19 cellular contexts compared by ENCODE assay signal in genomic region chr3:194050782-194051320, GRCh38.
A peak's percentile ranks its signal among the peaks of the same experiment; 100 is the strongest.
DNase-seq lines count a peak whose midpoint lies in the region; TF ChIP-seq lines count a peak whose summit lies in the region.
"Had no signal": no experiment of that assay in that cellular context is flagged by ENCODE, and none has a peak within 500 bp of the region (broad histone marks: within the 10 kb centered on the region; RNA-seq: fewer than 3 reads in every experiment).

No MANE protein-coding gene starts in this region.

- TF ChIP-seq CTCF in HEK293 (tag by site-specific recombination; IDR thresholded peaks at IDR 0.05) (no peak), colonic mucosa (IDR thresholded peaks at IDR 0.05) (no peak), transverse colon (IDR thresholded peaks at IDR 0.05) (no peak)

- 91 to 94% methylated on average over 1 of the region's 1 CpG for WGBS in transverse colon (ENCODE audit: low coverage in 1 of 2), 2 donors

- H3K4me1 ChIP-seq in HEK293 (ENCODE audit: control insufficient read depth, insufficient read depth, low read length), result no peaks in the 10 kb centered on the region
- H3K4me1 ChIP-seq in colonic mucosa, result peaks cover 8% of the 10 kb centered on the region
- peaks cover 5 to 46% (median 21%) of the 10 kb centered on the region in 4 donors for H3K4me1 ChIP-seq in transverse colon
- H3K4me1 ChIP-seq: A549, Caco-2 had no signal

- no peak for TF ChIP-seq POLR2A in transverse colon (IDR thresholded peaks at IDR 0.05)

- no peaks in the 10 kb centered on the region for H3K27me3 ChIP-seq in colonic mucosa
- no peaks in the 10 kb centered on the region for H3K27me3 ChIP-seq in transverse colon

- no peak for DNase-seq in colonic mucosa
- no peak for DNase-seq in transverse colon
- no peak for DNase-seq in T-helper 1 cell
- DNase-seq in DMS114 treated with DMSO at 0.1 percent for 48 hours (lab: John Stamatoyannopoulos, UW; ENCODE audit: unreplicated experiment), result no peak
- DNase-seq: Caco-2; Calu3; CD4-positive, alpha-beta T cell; CD8-positive, alpha-beta T cell; DMS53; DMS79; DND-41; EL; GDM1 had no signal

- H3K9me3 ChIP-seq in HEK293 (ENCODE audit: control insufficient read depth, insufficient read depth, low read depth, low read length) (no peaks in the 10 kb centered on the region), colonic mucosa (no peaks in the 10 kb centered on the region), transverse colon (no peaks in the 10 kb centered on the region)

- H3K36me3 ChIP-seq in HEK293 (ENCODE audit: control insufficient read depth in 2 of 2, insufficient read depth in 1 of 2, low read length in 2 of 2) (no peaks in the 10 kb centered on the region), colonic mucosa (no peaks in the 10 kb centered on the region), transverse colon (no peaks in the 10 kb centered on the region)

- in situ Hi-C loops in transverse colon (cut with MboI; ENCODE audit: low pct_ligation_motif_present in 1 of 4, low pct_unique_long_range_greater_than_20kb in 1 of 4, low sequenced_read_pairs in 3 of 4), result no loop called here

- H3K9ac ChIP-seq in colonic mucosa (ENCODE audit: low read depth in 2 of 2, low read length in 2 of 2), result no peak overlapping the region
- H3K9ac ChIP-seq: BLaER1 treated with 17β-estradiol and CSF1 and Interleukin-3, amounts not matched to agents 10 nM and 100 nM had no signal

- no peak for TF ChIP-seq EP300 in transverse colon (IDR thresholded peaks at IDR 0.05; ENCODE audit: low read depth)

- intact Hi-C loops in colonic mucosa (cut with DNase I), result no loop called here
- intact Hi-C loops in transverse colon (cut with DNase I; ENCODE audit: low total_unique reads), result no loop called here

- POLR2A ChIA-PET in HEK293 (lab: Yijun Ruan, JAX), result no interaction called here

- H3K4me3 ChIP-seq in HEK293 (ENCODE audit: low read depth, low read length) (no peak overlapping the region), colonic mucosa (no peak overlapping the region), transverse colon (no peak overlapping the region)
- H3K4me3 ChIP-seq: A549; BLaER1 treated with 17β-estradiol and CSF1 and Interleukin-3, amounts not matched to agents 10 nM and 100 nM; GM12878 had no signal

- H3K27ac ChIP-seq in HEK293 (ENCODE audit: extremely low read depth, low read depth, low read length) (no peak overlapping the region), colonic mucosa (peak overlapping the region; percentile 51), transverse colon (peak overlapping the region; percentile 10 to 69 (median 55))
- H3K27ac ChIP-seq: 22Rv1; A549; BLaER1 treated with 17β-estradiol and CSF1 and Interleukin-3, amounts not matched to agents 10 nM and 100 nM; C4-2B had no signal

- CTCF ChIA-PET in HEK293 (lab: Yijun Ruan, JAX), result no interaction called here

TF ChIP-seq in HEK293, 187 proteins besides CTCF, POLR2A, EP300 and RAD21:
- no peak for TF ChIP-seq ZNF610 (tag by site-specific recombination; IDR thresholded peaks at IDR 0.05; ENCODE audit: borderline replicate concordance)
- TF ChIP-seq ZNF280D (tag by site-specific recombination; IDR thresholded peaks at IDR 0.05), result 0 out of 2 replicates have a peak, but pooled peaks have one; percentile 20
- TF ChIP-seq SETDB1 (IDR thresholded peaks at IDR 0.05; ENCODE audit: insufficient read length, low read length), result peak; percentile 96
- TF ChIP-seq, protein P1, sequence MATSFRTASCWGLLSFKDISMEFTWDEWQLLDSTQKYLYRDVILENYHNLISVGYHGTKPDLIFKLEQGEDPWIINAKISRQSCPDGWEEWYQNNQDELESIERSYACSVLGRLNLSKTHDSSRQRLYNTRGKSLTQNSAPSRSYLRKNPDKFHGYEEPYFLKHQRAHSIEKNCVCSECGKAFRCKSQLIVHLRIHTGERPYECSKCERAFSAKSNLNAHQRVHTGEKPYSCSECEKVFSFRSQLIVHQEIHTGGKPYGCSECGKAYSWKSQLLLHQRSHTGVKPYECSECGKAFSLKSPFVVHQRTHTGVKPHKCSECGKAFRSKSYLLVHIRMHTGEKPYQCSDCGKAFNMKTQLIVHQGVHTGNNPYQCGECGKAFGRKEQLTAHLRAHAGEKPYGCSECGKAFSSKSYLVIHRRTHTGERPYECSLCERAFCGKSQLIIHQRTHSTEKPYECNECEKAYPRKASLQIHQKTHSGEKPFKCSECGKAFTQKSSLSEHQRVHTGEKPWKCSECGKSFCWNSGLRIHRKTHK (tag by site-specific recombination; IDR thresholded peaks at IDR 0.05), result peak; percentile 92
